In genomic region chr2:28778392-28778791, GRCh38 we compare ENCODE assay signal across 17 cellular contexts. TPM values are rescaled to one million over a fixed set of nuclear protein-coding genes. Genes with fewer than 3 reads are reported as not detected.
"Had no signal": no experiment of that assay in that cellular context is flagged by ENCODE, and none has a peak within 500 bp of the region (broad histone marks: within the 10 kb centered on the region; RNA-seq: fewer than 3 reads in every experiment).

No MANE protein-coding gene starts in this region.

- DNase-seq: activated CD4-positive, alpha-beta T cell treated with anti-CD3 and anti-CD28 coated beads, Interleukin-2, amount 50 U/mL, for 4 hours; activated CD8-positive, alpha-beta memory T cell treated with anti-CD3 and anti-CD28 coated beads, Interleukin-2, amount 50 U/mL, for 4 hours; cortex of kidney; effector memory CD8-positive, alpha-beta T cell; hypothalamus; naive thymus-derived CD4-positive, alpha-beta T cell; SIG-M5; sigmoid colon; stimulated activated CD4-positive, alpha-beta T cell treated with anti-CD3 and anti-CD28 coated beads, Interleukin-12 subunit alpha, Interleukin-12 subunit beta, amount 100 ng/mL, for 4 hours; stimulated activated naive CD4-positive, alpha-beta T cell treated with Interleukin-2 at 50 U/mL for 16 hours; T-helper 2 cell; upper lobe of left lung had no signal

- H3K27me3 ChIP-seq: sigmoid colon, suprapubic skin, upper lobe of left lung had no signal

- H3K4me3 ChIP-seq: lung, sigmoid colon, suprapubic skin, upper lobe of left lung had no signal

- ATAC-seq: effector memory CD8-positive, alpha-beta T cell; naive thymus-derived CD4-positive, alpha-beta T cell had no signal

- H3K9me3 Mint-ChIP-seq: central memory CD8-positive, alpha-beta T cell; effector memory CD8-positive, alpha-beta T cell; naive thymus-derived CD4-positive, alpha-beta T cell had no signal

- H3K9me3 ChIP-seq: sigmoid colon, suprapubic skin, upper lobe of left lung had no signal

- H3K27ac ChIP-seq: suprapubic skin, upper lobe of left lung had no signal

- H3K4me3 Mint-ChIP-seq: central memory CD8-positive, alpha-beta T cell; effector memory CD8-positive, alpha-beta T cell; naive thymus-derived CD4-positive, alpha-beta T cell had no signal

- H3K27ac Mint-ChIP-seq: effector memory CD8-positive, alpha-beta T cell; progenitor cell of endocrine pancreas had no signal

- H3K27me3 Mint-ChIP-seq: central memory CD8-positive, alpha-beta T cell; effector memory CD8-positive, alpha-beta T cell; naive thymus-derived CD4-positive, alpha-beta T cell; progenitor cell of endocrine pancreas had no signal

RNA-seq across cellular contexts. Expression of gene SPDYA, which starts 32.2 kb away (rescaled TPM):
- total RNA-seq: epithelial cell of proximal tubule had no signal
- polyA plus RNA-seq: naive thymus-derived CD4-positive, alpha-beta T cell had no signal
